In the genomic region with DNA sequence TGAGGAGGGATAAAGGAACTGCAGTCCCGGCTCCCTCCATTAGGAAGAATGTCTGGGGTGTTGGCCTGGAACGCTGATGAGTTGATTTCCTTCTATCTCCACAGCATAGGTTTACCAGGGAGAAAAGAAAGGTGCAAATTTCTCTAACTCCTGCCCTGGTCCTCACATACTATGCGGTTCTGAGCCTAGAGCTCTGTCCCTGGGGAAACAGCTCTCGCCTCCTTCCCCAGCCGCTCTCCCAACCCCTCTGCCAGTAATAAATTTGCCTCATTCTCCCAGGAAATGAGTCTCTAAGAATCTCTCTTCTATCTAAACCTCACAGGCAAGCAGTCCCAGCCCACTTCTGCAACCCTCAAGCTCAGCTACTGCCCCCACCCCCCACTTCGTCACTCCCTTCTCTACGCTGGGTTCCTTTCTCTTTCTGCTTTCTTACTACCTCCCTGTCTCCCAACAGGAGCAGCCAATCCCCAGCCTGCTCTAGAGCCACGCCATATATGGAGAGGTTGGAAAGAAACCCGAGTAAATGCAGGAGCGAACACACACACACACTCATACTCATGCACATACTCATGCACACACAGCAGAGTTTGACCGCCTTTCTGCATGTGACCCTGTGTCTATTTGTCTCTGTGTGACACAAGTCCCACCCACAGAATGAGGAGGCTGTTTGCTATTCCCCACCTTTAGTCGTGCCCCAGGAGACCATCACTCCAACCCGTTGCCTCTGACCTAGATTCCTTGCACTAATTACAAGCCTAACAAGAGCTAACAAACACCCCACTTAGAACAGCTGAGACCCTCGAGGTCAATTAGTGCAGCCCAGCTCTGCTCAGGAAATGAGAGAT, we compare ENCODE assay signal across 8 cellular contexts. TPM values are rescaled to one million over a fixed set of nuclear protein-coding genes. Genes with fewer than 3 reads are reported as not detected.
A peak's percentile ranks its signal among the peaks of the same experiment; 100 is the strongest.
DNase-seq lines count a peak whose midpoint lies in the region; ATAC-seq and TF ChIP-seq lines count a peak whose summit lies in the region.

No MANE protein-coding gene starts in this region.

- H3K4me1 Mint-ChIP-seq in CD8-positive, alpha-beta T cell (ENCODE audit: low read depth) = peaks cover 43% of the 10 kb centered on the region
- H3K4me1 Mint-ChIP-seq in IgD-negative memory B cell = peaks cover 65 to 74% (median 65%) of the 10 kb centered on the region in 3 donors
- H3K4me1 Mint-ChIP-seq in effector memory CD8-positive, alpha-beta T cell (ENCODE audit: low read depth in 2 of 2) = peaks cover 23 to 25% of the 10 kb centered on the region in 2 donors
- H3K4me1 Mint-ChIP-seq in stimulated activated naive CD8-positive, alpha-beta T cell treated with anti-CD3 and anti-CD28 coated beads, Interleukin-15, Interleukin-2, amounts not matched to agents 100 ng/mL and 50 ng/mL, for 24 hours (ENCODE audit: low read depth) = peaks cover 71% of the 10 kb centered on the region

- CTCF ChIA-PET in CD8-positive, alpha-beta T cell (lab: Charles Lee) = interaction anchor here (0.6 to 16.1 kb wide), 12 partner anchors 10 to 402 kb away, joined by 3 to 332 read pairs (median 4); a partner anchor contains a TSS

- no peaks in the 10 kb centered on the region for H3K27me3 ChIP-seq in CD8-positive, alpha-beta T cell (ENCODE audit: insufficient read depth, low read length)
- no peaks in the 10 kb centered on the region for H3K27me3 ChIP-seq in right lobe of liver
- H3K27me3 ChIP-seq in Karpas-422 (ENCODE audit: low read length) = no peaks in the 10 kb centered on the region

- peak overlapping the region; percentile 6 for H3K4me3 Mint-ChIP-seq in CD8-positive, alpha-beta T cell
- H3K4me3 Mint-ChIP-seq in IgD-negative memory B cell = peak overlapping the region; percentile 65 to 97 (median 81)
- peak overlapping the region in 1 of 2 donors; percentile 24 for H3K4me3 Mint-ChIP-seq in effector memory CD8-positive, alpha-beta T cell
- H3K4me3 Mint-ChIP-seq in stimulated activated naive CD8-positive, alpha-beta T cell treated with anti-CD3 and anti-CD28 coated beads, Interleukin-15, Interleukin-2, amounts not matched to agents 100 ng/mL and 50 ng/mL, for 24 hours = peak overlapping the region; percentile 67

- no peaks in the 10 kb centered on the region for H3K9me2 ChIP-seq in Karpas-422 (replicated peaks; ENCODE audit: insufficient read depth, low read length)

- ATAC-seq in CD8-positive, alpha-beta T cell = peak; percentile 45
- peak; percentile 30 for ATAC-seq in effector memory CD8-positive, alpha-beta T cell (replicated peaks)
- peak; percentile 64 to 75 (median 68) for ATAC-seq in right lobe of liver

- H3K9me3 Mint-ChIP-seq in CD8-positive, alpha-beta T cell = no peaks in the 10 kb centered on the region
- no peaks in the 10 kb centered on the region for H3K9me3 Mint-ChIP-seq in IgD-negative memory B cell
- H3K9me3 Mint-ChIP-seq in effector memory CD8-positive, alpha-beta T cell = no peaks in the 10 kb centered on the region
- H3K9me3 Mint-ChIP-seq in stimulated activated naive CD8-positive, alpha-beta T cell treated with anti-CD3 and anti-CD28 coated beads, Interleukin-15, Interleukin-2, amounts not matched to agents 100 ng/mL and 50 ng/mL, for 24 hours = no peaks in the 10 kb centered on the region

- H3K9ac ChIP-seq in Karpas-422 (ENCODE audit: low read length) = no peak overlapping the region

- no peak overlapping the region for H3K27ac ChIP-seq in CD8-positive, alpha-beta T cell (ENCODE audit: low read depth, low read length)
- H3K27ac ChIP-seq in right lobe of liver (peak overlapping the region; percentile 59 to 67 (median 60)), Karpas-422 (ENCODE audit: low read length) (no peak overlapping the region)

- POLR2A ChIA-PET in CD8-positive, alpha-beta T cell (lab: Charles Lee) = interaction anchor here (1.8 to 3.9 kb wide), 3 partner anchors 11 to 276 kb away, joined by 4 to 16 read pairs (median 10); a partner anchor contains a TSS

- peaks cover 46% of the 10 kb centered on the region for H3K4me1 ChIP-seq in CD8-positive, alpha-beta T cell (ENCODE audit: insufficient read depth, low read length)
- H3K4me1 ChIP-seq in right lobe of liver (no peaks in the 10 kb centered on the region), Karpas-422 (ENCODE audit: low read length) (peaks cover 41% of the 10 kb centered on the region)

- peak; percentile 56 for TF ChIP-seq POLR2A in GM19193 (IDR thresholded peaks at IDR 0.05; ENCODE audit: extremely low read depth, insufficient read depth, insufficient read length)
- peak; percentile 55 for TF ChIP-seq POLR2A in right lobe of liver (IDR thresholded peaks at IDR 0.05)

- no peak overlapping the region for H3K4me2 ChIP-seq in Karpas-422 (ENCODE audit: low read depth, low read length, poor library complexity, severe bottlenecking)

- no peak for DNase-seq in CD8-positive, alpha-beta T cell
- peak; percentile 95 for DNase-seq in SIG-M5 treated with dmso at 0.1 percent for 504 hours (lab: John Stamatoyannopoulos, UW; ENCODE audit: unreplicated experiment)
- DNase-seq in effector memory CD8-positive, alpha-beta T cell = no peak
- peak; percentile 60 to 72 (median 65) for DNase-seq in right lobe of liver
- no peak for DNase-seq in Karpas-422

- TF ChIP-seq CTCF in CD8-positive, alpha-beta T cell (IDR thresholded peaks at IDR 0.05) = no peak
- TF ChIP-seq CTCF in right lobe of liver (IDR thresholded peaks at IDR 0.05) = no peak

- H2AFZ ChIP-seq in Karpas-422 (ENCODE audit: low read length) = no peak overlapping the region

- peak overlapping the region; percentile 10 for H3K27ac Mint-ChIP-seq in CD8-positive, alpha-beta T cell
- H3K27ac Mint-ChIP-seq in IgD-negative memory B cell = peak overlapping the region; percentile 94 to 99 (median 99)
- peak overlapping the region in 1 of 2 donors; percentile 3 for H3K27ac Mint-ChIP-seq in effector memory CD8-positive, alpha-beta T cell
- peak overlapping the region; percentile 89 for H3K27ac Mint-ChIP-seq in stimulated activated naive CD8-positive, alpha-beta T cell treated with anti-CD3 and anti-CD28 coated beads, Interleukin-15, Interleukin-2, amounts not matched to agents 100 ng/mL and 50 ng/mL, for 24 hours

- WGBS in right lobe of liver (ENCODE audit: insufficient coverage, low coverage, low lambda C conversion rate, missing lambda C conversion rate) = 34% methylated on average over 13 of the region's 14 CpGs

- H3K79me2 ChIP-seq in Karpas-422 (ENCODE audit: low read length) = no peaks in the 10 kb centered on the region

- H3K36me3 ChIP-seq in CD8-positive, alpha-beta T cell (ENCODE audit: insufficient read depth, low read length) = peaks cover under 1% of the 10 kb centered on the region
- no peaks in the 10 kb centered on the region for H3K36me3 ChIP-seq in right lobe of liver
- no peaks in the 10 kb centered on the region for H3K36me3 ChIP-seq in Karpas-422 (ENCODE audit: insufficient read depth, low read length)

- H3K27me3 Mint-ChIP-seq in CD8-positive, alpha-beta T cell (ENCODE audit: low read depth) = no peaks in the 10 kb centered on the region
- H3K27me3 Mint-ChIP-seq in IgD-negative memory B cell = no peaks in the 10 kb centered on the region
- no peaks in the 10 kb centered on the region for H3K27me3 Mint-ChIP-seq in effector memory CD8-positive, alpha-beta T cell
- no peaks in the 10 kb centered on the region for H3K27me3 Mint-ChIP-seq in stimulated activated naive CD8-positive, alpha-beta T cell treated with anti-CD3 and anti-CD28 coated beads, Interleukin-15, Interleukin-2, amounts not matched to agents 100 ng/mL and 50 ng/mL, for 24 hours

- H3K4me3 ChIP-seq in CD8-positive, alpha-beta T cell (ENCODE audit: low read depth, low read length) = no peak overlapping the region
- H3K4me3 ChIP-seq in right lobe of liver = no peak overlapping the region
- no peak overlapping the region for H3K4me3 ChIP-seq in Karpas-422 (ENCODE audit: low read length)

- no peaks in the 10 kb centered on the region for H4K20me1 ChIP-seq in Karpas-422 (ENCODE audit: insufficient read depth, low read depth, low read length)

- no peaks in the 10 kb centered on the region for H3K9me3 ChIP-seq in CD8-positive, alpha-beta T cell (ENCODE audit: low read length)
- H3K9me3 ChIP-seq in right lobe of liver = no peaks in the 10 kb centered on the region
- H3K9me3 ChIP-seq in Karpas-422 (ENCODE audit: low read length) = no peaks in the 10 kb centered on the region

- intact Hi-C loops in CD8-positive, alpha-beta T cell (cut with DNase I, micrococcal nuclease) = no loop called here
- intact Hi-C loops in right lobe of liver (cut with DNase I) = loop anchor here (10.0 kb wide), 1 partner anchor 88 kb away; no protein-coding TSS in a partner anchor

- peaks cover 24% of the 10 kb centered on the region for H3K36me3 Mint-ChIP-seq in CD8-positive, alpha-beta T cell
- peaks cover 4% of the 10 kb centered on the region for H3K36me3 Mint-ChIP-seq in IgD-negative memory B cell
- peaks cover 24% of the 10 kb centered on the region for H3K36me3 Mint-ChIP-seq in effector memory CD8-positive, alpha-beta T cell (ENCODE audit: insufficient read depth)
- H3K36me3 Mint-ChIP-seq in stimulated activated naive CD8-positive, alpha-beta T cell treated with anti-CD3 and anti-CD28 coated beads, Interleukin-15, Interleukin-2, amounts not matched to agents 100 ng/mL and 50 ng/mL, for 24 hours (ENCODE audit: low read depth) = peaks cover 3% of the 10 kb centered on the region

RNA-seq across cellular contexts. Expression of a gene that starts 13.4 kb away (rescaled TPM):
- total RNA-seq in CD8-positive, alpha-beta T cell = 10 to 100 TPM; 82.5 to 90.1 TPM
- polyA plus RNA-seq in IgD-negative memory B cell = 102 TPM
- total RNA-seq in right lobe of liver = 10 to 100 TPM in 1 of 6 experiments, 1 to 10 TPM in 5; 3.4 to 11.7 (median 5.3) TPM
- total RNA-seq in Karpas-422 (2014; rRNA removed; shearing (Covaris generic); ENCODE audit: low replicate concordance) = 1.6 and 3.8 TPM in 2 replicates

Comparison
In these comparisons a context has a peak if more than half of its experiments do, and no peak if none do; other contexts are left out.
1. DNase-seq: peak in SIG-M5 treated with dmso at 0.1 percent for 504 hours (single experiment) and right lobe of liver (3 of 3); none in CD8-positive, alpha-beta T cell (0 of 7), effector memory CD8-positive, alpha-beta T cell (0 of 3) and Karpas-422 (single experiment).
2. H3K27ac ChIP-seq: peak in right lobe of liver (3 of 3); none in CD8-positive, alpha-beta T cell (single experiment) and Karpas-422 (single experiment).
3. RNA of a gene that starts 13.4 kb away (total RNA-seq): 82.5 to 90.1 TPM in CD8-positive, alpha-beta T cell; 3.4 to 11.7 TPM in right lobe of liver and 1.6 to 3.8 TPM in Karpas-422; every median in the first group is over 4 times any median in the second.
4. intact Hi-C loops: an anchor here in right lobe of liver (10.0 kb wide); none called in CD8-positive, alpha-beta T cell.
5. Peak in every context shown above with its lines, with median percentiles within 50 percentile points of each other: ATAC-seq.